In the genomic region with DNA sequence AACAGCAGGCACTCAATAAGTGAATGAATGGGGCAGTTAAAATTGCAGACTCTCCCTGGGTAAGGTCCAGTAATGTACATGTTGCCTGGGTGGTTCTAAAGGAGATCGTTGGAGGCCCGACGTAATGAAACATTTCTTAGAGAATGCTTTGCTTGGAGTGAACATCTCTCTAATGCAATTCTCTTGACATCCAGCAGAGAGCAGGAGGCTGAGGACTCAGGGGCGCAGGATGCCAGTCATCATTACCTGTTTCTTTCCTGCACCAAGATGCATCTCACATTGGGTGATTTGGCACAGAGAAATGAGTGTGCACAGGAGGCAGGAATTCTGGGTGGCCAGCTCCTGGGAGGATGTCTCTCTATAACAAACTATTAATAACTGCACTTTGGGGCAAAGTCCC, we compare ENCODE assay signal across 11 cellular contexts.
A peak's percentile ranks its signal among the peaks of the same experiment; 100 is the strongest.
DNase-seq lines count a peak whose midpoint lies in the region; ATAC-seq and TF ChIP-seq lines count a peak whose summit lies in the region.
"Had no signal": no experiment of that assay in that cellular context is flagged by ENCODE, and none has a peak within 500 bp of the region (broad histone marks: within the 10 kb centered on the region; RNA-seq: fewer than 3 reads in every experiment).

No MANE protein-coding gene starts in this region.

- H3K4me3 ChIP-seq in GM06990 (replicated peaks; ENCODE audit: low read depth, low read length) (no peak overlapping the region), LNCaP clone FGC (ENCODE audit: low read depth, low read length) (no peak overlapping the region), WERI-Rb-1 (ENCODE audit: low read depth, low read length) (no peak overlapping the region)
- H3K4me3 ChIP-seq: ovary had no signal

- H3K27me3 ChIP-seq in GM06990 (replicated peaks; ENCODE audit: control insufficient read depth, insufficient read depth, low read length) = no peaks in the 10 kb centered on the region; the same call in 1 of the 2 replicates
- H3K27me3 ChIP-seq in WERI-Rb-1 (ENCODE audit: insufficient read depth, low read depth, severe bottlenecking) = no peaks in the 10 kb centered on the region
- H3K27me3 ChIP-seq: brain microvascular endothelial cell, ovary had no signal

- H3K9me3 ChIP-seq in WERI-Rb-1 (ENCODE audit: severe bottlenecking) = no peaks in the 10 kb centered on the region

- no peak overlapping the region for H3K27ac ChIP-seq in WERI-Rb-1
- H3K27ac ChIP-seq: brain microvascular endothelial cell, ovary had no signal

- TF ChIP-seq CTCF in GM06990 (IDR thresholded peaks at IDR 0.05; ENCODE audit: insufficient read depth, low read length, poor library complexity, severe bottlenecking) = peak; percentile 51
- TF ChIP-seq CTCF in LNCaP clone FGC (IDR thresholded peaks at IDR 0.05; ENCODE audit: control insufficient read depth, extremely low read depth, insufficient read depth) = peak; percentile 32; the same call in 1 of the 2 replicates
- TF ChIP-seq CTCF in WERI-Rb-1 (IDR thresholded peaks at IDR 0.05; ENCODE audit: low read depth, low read length) = peak; percentile 49

- ATAC-seq in GM21723 (IDR thresholded peaks at IDR 0.05; ENCODE audit: unreplicated experiment) = no peak

- H3K36me3 ChIP-seq in GM06990 (ENCODE audit: control insufficient read depth, insufficient read depth, low read length) = no peaks in the 10 kb centered on the region
- no peaks in the 10 kb centered on the region for H3K36me3 ChIP-seq in WERI-Rb-1
- H3K36me3 ChIP-seq: brain microvascular endothelial cell, ovary had no signal

- DNase-seq in A172 (ENCODE audit: low spot score) (peak; percentile 6), GM06990 (ENCODE audit: extremely low read depth, insufficient read length) (no peak), LNCaP clone FGC (ENCODE audit: low read depth) (no peak), WERI-Rb-1 (no peak), hippocampal formation (lab: John Stamatoyannopoulos, UW) (no peak), NCI-H2107 treated with DMSO at 0.1 percent for 48 hours (lab: John Stamatoyannopoulos, UW; ENCODE audit: unreplicated experiment) (no peak)
- no peak for DNase-seq in stimulated activated CD8-positive, alpha-beta memory T cell treated with anti-CD3 and anti-CD28 coated beads, Interleukin-4, amount 100 ng/mL, for 48 hours
- DNase-seq: brain microvascular endothelial cell, NCI-H524 treated with DMSO at 0.1 percent for 48 hours, ovary had no signal
